Comparison of ENCODE assay signal across 18 cellular contexts in genomic region chr11:74710291-74710938, GRCh38. TPM values are rescaled to one million over a fixed set of nuclear protein-coding genes. Genes with fewer than 3 reads are reported as not detected.
DNase-seq lines count a peak whose midpoint lies in the region; ATAC-seq, FAIRE-seq and TF ChIP-seq lines count a peak whose summit lies in the region.
"Had no signal": no experiment of that assay in that cellular context is flagged by ENCODE, and none has a peak within 500 bp of the region (broad histone marks: within the 10 kb centered on the region; RNA-seq: fewer than 3 reads in every experiment).

No MANE protein-coding gene starts in this region.

- peaks cover 22% of the 10 kb centered on the region for H3K4me1 Mint-ChIP-seq in brain
- H3K4me1 Mint-ChIP-seq: memory B cell had no signal

- intact Hi-C loops in right cardiac atrium (cut with DNase I): no loop called here

- H3K4me1 ChIP-seq in HAP-1: peaks cover 6% of the 10 kb centered on the region
- peaks cover 2% of the 10 kb centered on the region for H3K4me1 ChIP-seq in right cardiac atrium (ENCODE audit: control insufficient read depth, insufficient read depth, low read length)

- H3K9me3 ChIP-seq in HAP-1: no peaks in the 10 kb centered on the region
- H3K9me3 ChIP-seq in right cardiac atrium (ENCODE audit: control insufficient read depth, low read length): no peaks in the 10 kb centered on the region

- peak overlapping the region in 4 of 5 experiments; percentile 41 to 86 (median 65) for H3K27ac Mint-ChIP-seq in brain
- H3K27ac Mint-ChIP-seq: memory B cell had no signal

- peak overlapping the region; percentile 42 for H3K27ac ChIP-seq in right cardiac atrium (ENCODE audit: low read length)
- H3K27ac ChIP-seq: epithelial cell of prostate had no signal

- H3K4me3 Mint-ChIP-seq in brain: no peak overlapping the region
- H3K4me3 Mint-ChIP-seq: memory B cell had no signal

- no peaks in the 10 kb centered on the region for H3K27me3 ChIP-seq in HAP-1 (ENCODE audit: low read depth)
- no peaks in the 10 kb centered on the region for H3K27me3 ChIP-seq in right cardiac atrium (ENCODE audit: control insufficient read depth, insufficient read depth)

- TF ChIP-seq CTCF in brain (conservative IDR thresholded peaks at IDR 0.05): no peak

- in situ Hi-C loops in HAP-1 (cut with MboI; ENCODE audit: low sequenced_read_pairs): no loop called here

- H3K9me3 Mint-ChIP-seq in brain: no peaks in the 10 kb centered on the region
- H3K9me3 Mint-ChIP-seq: memory B cell had no signal

- DNase-seq in HAP-1 (ENCODE audit: low spot score in 2 of 2): peak; percentile 4 to 33
- DNase-seq in right cardiac atrium: peak in 2 of 3 donors; percentile 56 to 66
- peak; percentile 16 for DNase-seq in renal cortical epithelial cell (ENCODE audit: low read depth)
- no peak for DNase-seq in stimulated activated CD4-positive, alpha-beta T cell treated with anti-CD3 and anti-CD28 coated beads, Interleukin-12 subunit alpha, Interleukin-12 subunit beta, amount 100 ng/mL, for 4 hours
- no peak for DNase-seq in activated naive CD4-positive, alpha-beta T cell treated with anti-CD3 and anti-CD28 coated beads, Interleukin-2, amount 50 U/mL, for 16 hours
- DNase-seq in RCC 7860 (ENCODE audit: low spot score): no peak
- DNase-seq: activated naive CD4-positive, alpha-beta T cell treated with Interleukin-2 at 50 U/mL for 16 hours; C1 segment of cervical spinal cord; caudate nucleus; NCI-H187; NCI-H510A treated with DMSO at 0.1 percent for 48 hours; stimulated activated CD4-positive, alpha-beta T cell treated with anti-CD3 and anti-CD28 coated beads, Interleukin-2, amount 100 ng/mL, for 48 hours; T-helper 9 cell had no signal

- no peaks in the 10 kb centered on the region for H3K27me3 Mint-ChIP-seq in brain

- H3K36me3 ChIP-seq in HAP-1 (replicated peaks): no peaks in the 10 kb centered on the region

- WGBS in right cardiac atrium: 41% methylated on average over 8 of the region's 8 CpGs

- H3K4me3 ChIP-seq in HAP-1 (no peak overlapping the region), right cardiac atrium (ENCODE audit: low read length) (no peak overlapping the region)

- H3K36me3 Mint-ChIP-seq in brain: no peaks in the 10 kb centered on the region
- H3K36me3 Mint-ChIP-seq: memory B cell had no signal

- ATAC-seq in right cardiac atrium: peak; percentile 48 to 53
- ATAC-seq in HG03442 (IDR thresholded peaks at IDR 0.05; ENCODE audit: unreplicated experiment): no peak

- no peak for FAIRE-seq in RCC 7860 (lab: Jason Lieb, UNC)

RNA-seq across cellular contexts. Expression of gene CHRDL2, which starts 20.8 kb away (rescaled TPM):
- polyA plus RNA-seq in brain (ENCODE audit: insufficient read depth, low read depth, low replicate concordance) (0.76 TPM), right cardiac atrium (0.97 TPM)
- total RNA-seq in right cardiac atrium (10 to 100 TPM in 1 of 4 donors, 1 to 10 TPM in 3; 2.7 to 11.8 (median 3.2) TPM), renal cortical epithelial cell (not detected in 2 replicates)
- total RNA-seq: RPMI7951 had no signal

RNA-seq across cellular contexts. Expression of gene RNF169, which starts 38.2 kb away (rescaled TPM):
- polyA plus RNA-seq in brain (ENCODE audit: insufficient read depth, low read depth, low replicate concordance) (4.7 TPM), right cardiac atrium (2.5 TPM)
- total RNA-seq in right cardiac atrium (10 to 100 TPM in 3 of 4 donors, 1 to 10 TPM in 1; 9.9 to 11.6 (median 10.8) TPM), renal cortical epithelial cell (16.7 and 18.2 TPM in 2 replicates)

Comparison
In these comparisons a context has a peak if more than half of its experiments do, and no peak if none do; other contexts are left out.
1. DNase-seq: peak in HAP-1 (2 of 2), right cardiac atrium (2 of 3) and renal cortical epithelial cell (single experiment); none in stimulated activated CD4-positive, alpha-beta T cell treated with anti-CD3 and anti-CD28 coated beads, Interleukin-12 subunit alpha, Interleukin-12 subunit beta, amount 100 ng/mL, for 4 hours (single experiment), activated naive CD4-positive, alpha-beta T cell treated with anti-CD3 and anti-CD28 coated beads, Interleukin-2, amount 50 U/mL, for 16 hours (single experiment) and RCC 7860 (single experiment).